In the genomic region with DNA sequence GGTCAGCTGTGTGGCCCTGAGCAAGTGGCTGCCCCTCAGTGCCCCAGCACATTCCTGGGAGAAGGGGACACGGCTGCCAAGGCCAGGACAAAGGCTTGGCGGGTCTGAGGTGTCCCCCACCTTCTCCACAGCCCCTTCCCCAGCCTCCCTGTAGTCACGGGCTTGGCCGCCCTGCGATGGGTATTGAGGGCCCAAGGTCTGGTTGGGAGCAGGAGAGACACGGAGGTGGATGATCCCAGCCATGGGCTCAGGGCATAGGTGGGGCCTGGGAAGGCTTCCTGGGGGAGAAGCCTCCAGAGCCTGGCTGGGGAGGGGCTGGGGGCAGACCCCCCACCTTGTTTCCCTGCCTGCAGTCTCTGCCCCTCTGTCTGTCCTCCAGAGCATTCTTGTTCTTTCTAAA, we compare ENCODE assay signal across 16 cellular contexts. TPM values are rescaled to one million over a fixed set of nuclear protein-coding genes. Genes with fewer than 3 reads are reported as not detected.
A peak's percentile ranks its signal among the peaks of the same experiment; 100 is the strongest.
DNase-seq lines count a peak whose midpoint lies in the region; ATAC-seq and TF ChIP-seq lines count a peak whose summit lies in the region.
"Had no signal": no experiment of that assay in that cellular context is flagged by ENCODE, and none has a peak within 500 bp of the region (broad histone marks: within the 10 kb centered on the region; RNA-seq: fewer than 3 reads in every experiment).

No MANE protein-coding gene starts in this region.

- no peaks in the 10 kb centered on the region for H3K79me2 ChIP-seq in Karpas-422 (ENCODE audit: low read length)

- no peak overlapping the region for H3K4me3 Mint-ChIP-seq in activated CD4-positive, alpha-beta T cell treated with anti-CD3 and anti-CD28 coated beads, Interleukin-2, amount 10 ng/mL, durations not matched to agents 24 days and 14 days
- H3K4me3 Mint-ChIP-seq in effector memory CD8-positive, alpha-beta T cell = no peak overlapping the region
- H3K4me3 Mint-ChIP-seq in stimulated activated naive CD8-positive, alpha-beta T cell treated with anti-CD3 and anti-CD28 coated beads, Interleukin-15, amount 100 ng/mL, for 72 hours = no peak overlapping the region
- no peak overlapping the region for H3K4me3 Mint-ChIP-seq in endothelial cell (ENCODE audit: unreplicated experiment)
- H3K4me3 Mint-ChIP-seq: activated CD4-positive, alpha-beta T cell treated with anti-CD3 and anti-CD28 coated beads, Interleukin-2, amount 10 ng/mL, durations not matched to agents 7 days and 5 days had no signal

- no peaks in the 10 kb centered on the region for H3K9me2 ChIP-seq in Karpas-422 (replicated peaks; ENCODE audit: insufficient read depth, low read length)

- ATAC-seq in effector memory CD8-positive, alpha-beta T cell (replicated peaks) = no peak
- ATAC-seq in stimulated activated naive CD8-positive, alpha-beta T cell treated with anti-CD3 and anti-CD28 coated beads, Interleukin-15, amount 100 ng/mL, for 72 hours = peak; percentile 3

- H3K4me1 Mint-ChIP-seq in activated CD4-positive, alpha-beta T cell treated with anti-CD3 and anti-CD28 coated beads, Interleukin-2, amount 10 ng/mL, durations not matched to agents 24 days and 14 days = peaks cover 13% of the 10 kb centered on the region
- H3K4me1 Mint-ChIP-seq in effector memory CD8-positive, alpha-beta T cell (ENCODE audit: low read depth in 2 of 2) = no peaks in the 10 kb centered on the region
- peaks cover 38% of the 10 kb centered on the region for H3K4me1 Mint-ChIP-seq in stimulated activated naive CD8-positive, alpha-beta T cell treated with anti-CD3 and anti-CD28 coated beads, Interleukin-15, amount 100 ng/mL, for 72 hours
- H3K4me1 Mint-ChIP-seq in endothelial cell (ENCODE audit: unreplicated experiment) = peaks cover 6% of the 10 kb centered on the region
- H3K4me1 Mint-ChIP-seq: activated CD4-positive, alpha-beta T cell treated with anti-CD3 and anti-CD28 coated beads, Interleukin-2, amount 10 ng/mL, durations not matched to agents 7 days and 5 days had no signal

- no peaks in the 10 kb centered on the region for H3K27me3 Mint-ChIP-seq in activated CD4-positive, alpha-beta T cell treated with anti-CD3 and anti-CD28 coated beads, Interleukin-2, amount 10 ng/mL, durations not matched to agents 24 days and 14 days
- no peaks in the 10 kb centered on the region for H3K27me3 Mint-ChIP-seq in effector memory CD8-positive, alpha-beta T cell
- H3K27me3 Mint-ChIP-seq in stimulated activated naive CD8-positive, alpha-beta T cell treated with anti-CD3 and anti-CD28 coated beads, Interleukin-15, amount 100 ng/mL, for 72 hours = no peaks in the 10 kb centered on the region
- peaks cover 3% of the 10 kb centered on the region for H3K27me3 Mint-ChIP-seq in endothelial cell (ENCODE audit: unreplicated experiment)
- H3K27me3 Mint-ChIP-seq: activated CD4-positive, alpha-beta T cell treated with anti-CD3 and anti-CD28 coated beads, Interleukin-2, amount 10 ng/mL, durations not matched to agents 7 days and 5 days had no signal

- H3K9me3 ChIP-seq in Karpas-422 (ENCODE audit: low read length) = no peaks in the 10 kb centered on the region
- H3K9me3 ChIP-seq: lower lobe of right lung, pancreas, Peyer's patch, suprapubic skin had no signal

- H2AFZ ChIP-seq in Karpas-422 (ENCODE audit: low read length) = peak overlapping the region; percentile 76; the same call in 1 of the 2 replicates

- H3K36me3 ChIP-seq in Karpas-422 (ENCODE audit: insufficient read depth, low read length) = no peaks in the 10 kb centered on the region
- H3K36me3 ChIP-seq: lower lobe of right lung, pancreas, Peyer's patch, suprapubic skin had no signal

- H4K20me1 ChIP-seq in Karpas-422 (ENCODE audit: insufficient read depth, low read depth, low read length) = no peaks in the 10 kb centered on the region

- no peaks in the 10 kb centered on the region for H3K9me3 Mint-ChIP-seq in activated CD4-positive, alpha-beta T cell treated with anti-CD3 and anti-CD28 coated beads, Interleukin-2, amount 10 ng/mL, durations not matched to agents 24 days and 14 days
- H3K9me3 Mint-ChIP-seq in effector memory CD8-positive, alpha-beta T cell = no peaks in the 10 kb centered on the region
- H3K9me3 Mint-ChIP-seq in stimulated activated naive CD8-positive, alpha-beta T cell treated with anti-CD3 and anti-CD28 coated beads, Interleukin-15, amount 100 ng/mL, for 72 hours = no peaks in the 10 kb centered on the region
- no peaks in the 10 kb centered on the region for H3K9me3 Mint-ChIP-seq in endothelial cell (ENCODE audit: unreplicated experiment)
- H3K9me3 Mint-ChIP-seq: activated CD4-positive, alpha-beta T cell treated with anti-CD3 and anti-CD28 coated beads, Interleukin-2, amount 10 ng/mL, durations not matched to agents 7 days and 5 days had no signal

- no peak overlapping the region for H3K27ac ChIP-seq in Karpas-422 (ENCODE audit: low read length)
- H3K27ac ChIP-seq: lower lobe of right lung, pancreas, Peyer's patch, SK-N-MC, suprapubic skin had no signal

- H3K4me3 ChIP-seq in Karpas-422 (ENCODE audit: low read length) = no peak overlapping the region
- H3K4me3 ChIP-seq: pancreas, Peyer's patch, SK-N-MC, suprapubic skin had no signal

- no peak overlapping the region for H3K9ac ChIP-seq in Karpas-422 (ENCODE audit: low read length)

- DNase-seq in activated CD4-positive, alpha-beta T cell treated with anti-CD3 and anti-CD28 coated beads, Interleukin-2, amount 10 ng/mL, durations not matched to agents 24 days and 14 days = no peak
- DNase-seq in activated CD4-positive, alpha-beta T cell treated with anti-CD3 and anti-CD28 coated beads, Interleukin-2, amount 50 U/mL, for 48 hours = no peak
- DNase-seq in Karpas-422 = no peak
- DNase-seq in effector memory CD8-positive, alpha-beta T cell = no peak
- no peak for DNase-seq in stimulated activated naive CD8-positive, alpha-beta T cell treated with anti-CD3 and anti-CD28 coated beads, Interleukin-15, amount 100 ng/mL, for 72 hours
- no peak for DNase-seq in ecto neural progenitor cell (ENCODE audit: low spot score)
- DNase-seq in DMS153 treated with DMSO at 0.1 percent for 48 hours (lab: John Stamatoyannopoulos, UW; ENCODE audit: unreplicated experiment) = no peak
- no peak for DNase-seq in endothelial cell (ENCODE audit: low spot score)
- DNase-seq: activated CD4-positive, alpha-beta T cell treated with anti-CD3 and anti-CD28 coated beads, Interleukin-2, amount 10 ng/mL, durations not matched to agents 7 days and 5 days; GF-D8; lower lobe of right lung; NCI-H1417 treated with DMSO at 0.1 percent for 48 hours; pancreas; Peyer's patch had no signal

- peak overlapping the region; percentile 86 for H3K27ac Mint-ChIP-seq in activated CD4-positive, alpha-beta T cell treated with anti-CD3 and anti-CD28 coated beads, Interleukin-2, amount 10 ng/mL, durations not matched to agents 24 days and 14 days
- peak overlapping the region; percentile 16 to 55 for H3K27ac Mint-ChIP-seq in effector memory CD8-positive, alpha-beta T cell
- peak overlapping the region; percentile 2 to 94 for H3K27ac Mint-ChIP-seq in stimulated activated naive CD8-positive, alpha-beta T cell treated with anti-CD3 and anti-CD28 coated beads, Interleukin-15, amount 100 ng/mL, for 72 hours
- no peak overlapping the region for H3K27ac Mint-ChIP-seq in endothelial cell (ENCODE audit: unreplicated experiment)
- H3K27ac Mint-ChIP-seq: activated CD4-positive, alpha-beta T cell treated with anti-CD3 and anti-CD28 coated beads, Interleukin-2, amount 10 ng/mL, durations not matched to agents 7 days and 5 days had no signal

- intact Hi-C loops in activated CD4-positive, alpha-beta T cell treated with anti-CD3 and anti-CD28 coated beads, Interleukin-2, amount 10 ng/mL, durations not matched to agents 24 days and 14 days (cut with micrococcal nuclease) = no loop called here

- no peaks in the 10 kb centered on the region for H3K36me3 Mint-ChIP-seq in activated CD4-positive, alpha-beta T cell treated with anti-CD3 and anti-CD28 coated beads, Interleukin-2, amount 10 ng/mL, durations not matched to agents 24 days and 14 days (ENCODE audit: low read depth)
- H3K36me3 Mint-ChIP-seq in effector memory CD8-positive, alpha-beta T cell (ENCODE audit: insufficient read depth) = no peaks in the 10 kb centered on the region
- H3K36me3 Mint-ChIP-seq in endothelial cell (ENCODE audit: low read depth, unreplicated experiment) = peaks cover 4% of the 10 kb centered on the region

- H3K4me1 ChIP-seq in Karpas-422 (ENCODE audit: low read length) = peaks cover 3% of the 10 kb centered on the region; the same call in 1 of the 2 replicates
- H3K4me1 ChIP-seq: suprapubic skin had no signal

- TF ChIP-seq CTCF in endothelial cell (IDR thresholded peaks at IDR 0.05; ENCODE audit: unreplicated experiment) = no peak

- H3K4me2 ChIP-seq in Karpas-422 (ENCODE audit: low read depth, low read length, poor library complexity, severe bottlenecking) = no peak overlapping the region

- no peaks in the 10 kb centered on the region for H3K27me3 ChIP-seq in Karpas-422 (ENCODE audit: low read length)
- H3K27me3 ChIP-seq: pancreas, Peyer's patch, suprapubic skin had no signal

RNA-seq across cellular contexts. Expression of a gene that starts 27.0 kb away (rescaled TPM):
- 0.12 and 0.28 TPM in 2 replicates for total RNA-seq in activated CD4-positive, alpha-beta T cell treated with anti-CD3 and anti-CD28 coated beads, Interleukin-2, amount 10 ng/mL, durations not matched to agents 24 days and 14 days
- total RNA-seq in Karpas-422 (2014; rRNA removed; shearing (Covaris generic); ENCODE audit: low replicate concordance) = not detected in 2 replicates
- 0.95 TPM for total RNA-seq in endothelial cell (ENCODE audit: unreplicated experiment)
- total RNA-seq: activated CD4-positive, alpha-beta T cell treated with anti-CD3 and anti-CD28 coated beads, Interleukin-2, amount 10 ng/mL, durations not matched to agents 7 days and 5 days had no signal
